In the genomic region with DNA sequence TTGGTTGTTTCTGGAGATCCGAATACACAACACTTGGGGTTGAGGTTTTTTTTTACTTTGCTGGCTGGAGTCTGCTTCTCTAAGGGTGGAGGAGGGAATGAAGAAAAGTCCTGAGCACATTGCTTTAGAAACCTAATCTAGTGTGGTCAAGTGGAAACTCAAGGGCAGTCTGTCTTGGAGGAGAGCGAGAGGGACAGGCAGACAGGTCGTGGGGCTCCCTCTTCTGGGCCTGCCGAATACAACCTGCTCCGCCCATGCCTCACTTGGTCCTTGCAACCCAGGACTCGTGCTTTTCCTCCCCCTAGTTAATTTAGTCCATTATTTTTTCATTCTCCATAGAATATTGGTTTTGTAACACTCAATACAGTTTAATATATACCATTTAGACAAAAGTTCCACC, we compare ENCODE assay signal across 10 cellular contexts.
DNase-seq lines count a peak whose midpoint lies in the region; ATAC-seq, FAIRE-seq and TF ChIP-seq lines count a peak whose summit lies in the region.
"Had no signal": no experiment of that assay in that cellular context is flagged by ENCODE, and none has a peak within 500 bp of the region (broad histone marks: within the 10 kb centered on the region; RNA-seq: fewer than 3 reads in every experiment).

No MANE protein-coding gene starts in this region.

- ATAC-seq in GM19452 (IDR thresholded peaks at IDR 0.05; ENCODE audit: unreplicated experiment) = no peak
- no peak for ATAC-seq in HG02642 (IDR thresholded peaks at IDR 0.05; ENCODE audit: poor library complexity, unreplicated experiment)
- ATAC-seq: gastroesophageal sphincter, T-cell had no signal

- TF ChIP-seq CTCF in GM12874 (IDR thresholded peaks at IDR 0.05; ENCODE audit: insufficient read depth, low read depth, low read length) = peak; percentile 26; the same call in 1 of the 2 replicates

- H3K4me3 ChIP-seq in NT2/D1 (ENCODE audit: insufficient read length, low read depth) = no peak overlapping the region
- H3K4me3 ChIP-seq: gastroesophageal sphincter had no signal

- no peak for TF ChIP-seq POLR2A in erythroblast (IDR thresholded peaks at IDR 0.05; ENCODE audit: low read length)

- H3K27me3 ChIP-seq in NT2/D1 (ENCODE audit: insufficient read depth, insufficient read length) = no peaks in the 10 kb centered on the region
- H3K27me3 ChIP-seq: gastroesophageal sphincter had no signal

- DNase-seq in NT2/D1 (ENCODE audit: low read depth, low spot score) (peak; percentile 20), erythroblast (lab: John Stamatoyannopoulos, UW) (peak; percentile 20 to 26), GF-D8 (lab: John Stamatoyannopoulos, UW) (no peak), NCI-H774 (lab: John Stamatoyannopoulos, UW) (no peak)
- DNase-seq: T-cell had no signal

- no peaks in the 10 kb centered on the region for H3K9me3 ChIP-seq in NT2/D1 (ENCODE audit: insufficient read depth, low read length)
- H3K9me3 ChIP-seq: gastroesophageal sphincter had no signal

- H3K36me3 ChIP-seq in NT2/D1 (ENCODE audit: insufficient read depth, insufficient read length, low read length) = no peaks in the 10 kb centered on the region
- H3K36me3 ChIP-seq: gastroesophageal sphincter had no signal

- H3K9ac ChIP-seq in NT2/D1 (ENCODE audit: insufficient read length, low read depth) = no peak overlapping the region

- H3K4me1 ChIP-seq in NT2/D1 (ENCODE audit: insufficient read depth, insufficient read length) = peaks cover 7% of the 10 kb centered on the region

- peak; percentile 57 for FAIRE-seq in A204.1 (lab: Jason Lieb, UNC)

Comparison
In these comparisons a context has a peak if more than half of its experiments do, and no peak if none do; other contexts are left out.
1. DNase-seq: peak in NT2/D1 (single experiment) and erythroblast (2 of 2); none in GF-D8 (single experiment) and NCI-H774 (single experiment).